24 cellular contexts compared by ENCODE assay signal in the genomic region with DNA sequence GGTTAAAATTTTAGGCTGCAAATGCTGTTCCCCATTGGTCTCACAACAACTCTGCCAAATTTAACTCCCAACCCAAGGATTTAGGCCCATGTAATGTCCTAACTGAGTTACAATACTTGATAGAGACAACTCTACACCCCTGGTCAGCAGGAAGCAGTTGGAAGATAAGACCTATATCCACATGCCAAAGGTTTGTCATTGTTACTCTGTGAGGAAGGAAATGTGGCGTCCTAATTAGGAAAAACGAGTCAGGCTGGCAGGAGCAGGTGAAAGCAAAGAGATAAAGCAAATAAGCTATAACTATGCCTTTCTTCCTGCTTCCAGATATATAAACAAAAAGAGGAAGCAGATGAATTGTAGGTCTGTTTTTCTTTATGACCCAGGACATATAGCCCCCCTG.
"Had no signal": no experiment of that assay in that cellular context is flagged by ENCODE, and none has a peak within 500 bp of the region (broad histone marks: within the 10 kb centered on the region; RNA-seq: fewer than 3 reads in every experiment).

No MANE protein-coding gene starts in this region.

- H3K36me3 ChIP-seq: adrenal gland, SJSA1 had no signal

- DNase-seq: activated CD4-positive, alpha-beta T cell treated with anti-CD3 and anti-CD28 coated beads for 48 hours; activated CD4-positive, alpha-beta T cell treated with anti-CD3 and anti-CD28 coated beads, Interleukin-2, amount 50 U/mL, for 4 hours; activated CD4-positive, CD25-positive, alpha-beta regulatory T cell treated with anti-CD3 and anti-CD28 coated beads, Interleukin-2, amount 50 U/mL, for 72 hours; activated CD8-positive, alpha-beta memory T cell treated with anti-CD3 and anti-CD28 coated beads, Interleukin-2, amount 50 U/mL, for 48 hours; activated CD8-positive, alpha-beta T cell treated with anti-CD3 and anti-CD28 coated beads, Interleukin-2, amount 10 ng/mL, durations not matched to agents 7 days and 5 days; activated naive CD4-positive, alpha-beta T cell treated with anti-CD3 and anti-CD28 coated beads, Interleukin-2, amount 50 U/mL, for 16 hours; activated naive CD8-positive, alpha-beta T cell treated with anti-CD3 and anti-CD28 coated beads, Interleukin-2, amount 10 ng/mL, durations not matched to agents 7 days and 5 days; activated T-cell treated with anti-CD3 and anti-CD28 coated beads, Interleukin-2, amount 50 U/mL, for 1 hour; anterior cingulate cortex; caudate nucleus; Kasumi-1; NCI-H1092; NCI-H1417; NCI-H2029; NCI-H2107; NCI-H2171 treated with DMSO at 0.1 percent for 48 hours; NCI-H345; NCI-H510A; NCI-H526 treated with DMSO at 0.1 percent for 48 hours; NCI-H82; SW 1271 had no signal

- H3K4me1 ChIP-seq: adrenal gland, SJSA1 had no signal

- H3K9me3 ChIP-seq: adrenal gland, SJSA1 had no signal

- H3K4me3 ChIP-seq: adrenal gland, SJSA1 had no signal

- ATAC-seq: activated CD8-positive, alpha-beta T cell treated with anti-CD3 and anti-CD28 coated beads, Interleukin-2, amount 10 ng/mL, durations not matched to agents 7 days and 5 days; WTC11 had no signal

- H3K27me3 ChIP-seq: adrenal gland, SJSA1 had no signal

- H3K27ac ChIP-seq: adrenal gland, SJSA1 had no signal
